17 cellular contexts compared by ENCODE assay signal in the genomic region with DNA sequence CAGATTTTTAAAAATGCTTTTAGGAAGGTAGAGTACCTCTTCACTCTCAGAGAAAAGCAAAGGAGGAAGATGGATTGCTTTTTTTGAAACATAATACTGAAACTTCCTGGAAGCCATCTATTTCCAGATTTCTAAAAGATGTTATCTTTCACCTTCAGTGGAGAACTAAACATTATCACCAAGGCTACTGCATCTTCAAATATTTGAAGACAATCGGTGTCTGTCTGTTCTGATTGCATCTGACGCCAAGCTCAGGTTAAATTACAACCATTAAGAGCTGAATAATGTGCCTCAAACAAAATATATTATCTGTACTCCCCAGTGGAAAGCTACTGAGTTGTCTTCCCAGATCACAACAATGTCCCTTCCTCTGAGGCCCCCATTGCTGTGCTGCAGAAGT.
"Had no signal": no experiment of that assay in that cellular context is flagged by ENCODE, and none has a peak within 500 bp of the region (broad histone marks: within the 10 kb centered on the region; RNA-seq: fewer than 3 reads in every experiment).

No MANE protein-coding gene starts in this region.

- H3K4me3 ChIP-seq: esophagus muscularis mucosa, lung, prostate gland, right atrium auricular region, tibial nerve had no signal

- H3K27ac Mint-ChIP-seq: activated CD4-positive, alpha-beta T cell treated with anti-CD3 and anti-CD28 coated beads, Interleukin-2, amount 10 ng/mL, durations not matched to agents 7 days and 5 days; activated naive CD8-positive, alpha-beta T cell; activated T-cell treated with anti-CD3 and anti-CD28 coated beads, Interleukin-2, amount 50 U/mL, for 72 hours; T-cell had no signal

- H3K27ac ChIP-seq: esophagus muscularis mucosa, prostate gland, right atrium auricular region, tibial nerve had no signal

- H3K9me3 Mint-ChIP-seq: activated CD4-positive, alpha-beta T cell treated with anti-CD3 and anti-CD28 coated beads, Interleukin-2, amount 10 ng/mL, durations not matched to agents 7 days and 5 days; activated T-cell treated with anti-CD3 and anti-CD28 coated beads, Interleukin-2, amount 50 U/mL, for 72 hours; T-cell had no signal

- H3K4me1 ChIP-seq: esophagus muscularis mucosa, prostate gland, right atrium auricular region, tibial nerve had no signal

- DNase-seq: activated CD4-positive, alpha-beta T cell treated with anti-CD3 and anti-CD28 coated beads, Interleukin-2, amount 10 ng/mL, durations not matched to agents 7 days and 5 days; activated gamma-delta T cell; activated T-cell treated with anti-CD3 and anti-CD28 coated beads, Interleukin-2, amount 50 U/mL, for 72 hours; effector CD4-positive, alpha-beta T cell; left cardiac atrium; stimulated activated naive CD8-positive, alpha-beta T cell treated with anti-CD3 and anti-CD28 coated beads, Interleukin-15, Interleukin-2, amounts not matched to agents 100 U/mL and 50 U/mL, for 24 hours; substantia nigra; T-cell; T1000 had no signal

- H3K4me3 Mint-ChIP-seq: activated CD4-positive, alpha-beta T cell treated with anti-CD3 and anti-CD28 coated beads, Interleukin-2, amount 10 ng/mL, durations not matched to agents 7 days and 5 days; activated naive CD8-positive, alpha-beta T cell; activated T-cell treated with anti-CD3 and anti-CD28 coated beads, Interleukin-2, amount 50 U/mL, for 72 hours; nephron; T-cell had no signal

- ATAC-seq: activated CD4-positive, CD25-positive, alpha-beta regulatory T cell treated with anti-CD3 and anti-CD28 coated beads, Interleukin-2, amount 50 U/mL, for 24 hours; activated T-cell treated with anti-CD3 and anti-CD28 coated beads, Interleukin-2, amount 50 U/mL, for 72 hours; left cardiac atrium; stimulated activated naive CD8-positive, alpha-beta T cell treated with anti-CD3 and anti-CD28 coated beads, Interleukin-15, Interleukin-2, amounts not matched to agents 100 U/mL and 50 U/mL, for 24 hours; T-cell had no signal

- H3K4me1 Mint-ChIP-seq: activated CD4-positive, alpha-beta T cell treated with anti-CD3 and anti-CD28 coated beads, Interleukin-2, amount 10 ng/mL, durations not matched to agents 7 days and 5 days; T-cell had no signal

- H3K9me3 ChIP-seq: esophagus muscularis mucosa, prostate gland, right atrium auricular region, tibial nerve had no signal

- H3K27me3 ChIP-seq: esophagus muscularis mucosa, right atrium auricular region, tibial nerve had no signal

- H3K36me3 ChIP-seq: esophagus muscularis mucosa, prostate gland, right atrium auricular region, tibial nerve had no signal

- H3K27me3 Mint-ChIP-seq: activated naive CD8-positive, alpha-beta T cell had no signal

- H3K36me3 Mint-ChIP-seq: activated naive CD8-positive, alpha-beta T cell; T-cell had no signal
